1 cellular context compared by ENCODE assay signal in the genomic region with DNA sequence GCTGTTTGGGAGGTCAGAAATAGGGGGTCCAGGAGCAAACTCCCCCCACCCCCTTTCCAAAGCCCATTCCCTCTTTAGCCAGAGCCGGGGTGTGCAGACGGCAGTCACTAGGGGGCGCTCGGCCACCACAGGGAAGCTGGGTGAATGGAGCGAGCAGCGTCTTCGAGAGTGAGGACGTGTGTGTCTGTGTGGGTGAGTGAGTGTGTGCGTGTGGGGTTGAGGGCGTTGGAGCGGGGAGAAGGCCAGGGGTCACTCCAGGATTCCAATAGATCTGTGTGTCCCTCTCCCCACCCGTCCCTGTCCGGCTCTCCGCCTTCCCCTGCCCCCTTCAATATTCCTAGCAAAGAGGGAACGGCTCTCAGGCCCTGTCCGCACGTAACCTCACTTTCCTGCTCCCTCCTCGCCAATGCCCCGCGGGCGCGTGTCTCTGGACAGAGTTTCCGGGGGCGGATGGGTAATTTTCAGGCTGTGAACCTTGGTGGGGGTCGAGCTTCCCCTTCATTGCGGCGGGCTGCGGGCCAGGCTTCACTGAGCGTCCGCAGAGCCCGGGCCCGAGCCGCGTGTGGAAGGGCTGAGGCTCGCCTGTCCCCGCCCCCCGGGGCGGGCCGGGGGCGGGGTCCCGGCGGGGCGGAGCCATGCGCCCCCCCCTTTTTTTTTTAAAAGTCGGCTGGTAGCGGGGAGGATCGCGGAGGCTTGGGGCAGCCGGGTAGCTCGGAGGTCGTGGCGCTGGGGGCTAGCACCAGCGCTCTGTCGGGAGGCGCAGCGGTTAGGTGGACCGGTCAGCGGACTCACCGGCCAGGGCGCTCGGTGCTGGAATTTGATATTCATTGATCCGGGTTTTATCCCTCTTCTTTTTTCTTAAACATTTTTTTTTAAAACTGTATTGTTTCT.
TF ChIP-seq lines count a peak whose summit lies in the region.

Gene VEGFA, plus strand, starts transcription at position 686 of the 891 bp plus-strand sequence.

TF ChIP-seq in K562, 482 proteins besides CTCF, POLR2A, EP300 and RAD21 (continued from another document and continues in another):
- TF ChIP-seq, protein P1, sequence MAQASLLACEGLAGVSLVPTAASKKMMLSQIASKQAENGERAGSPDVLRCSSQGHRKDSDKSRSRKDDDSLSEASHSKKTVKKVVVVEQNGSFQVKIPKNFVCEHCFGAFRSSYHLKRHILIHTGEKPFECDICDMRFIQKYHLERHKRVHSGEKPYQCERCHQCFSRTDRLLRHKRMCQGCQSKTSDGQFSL (CRISPR knock-in tag; IDR thresholded peaks at IDR 0.05), result peak; percentile 63
- TF ChIP-seq, protein P1 (tag; IDR thresholded peaks at IDR 0.05), result peak in 1 of 2 experiments; percentile 97; a peak in 2 of 4 replicates
- TF ChIP-seq MAFG (tag; conservative IDR thresholded peaks at IDR 0.05) (no peak), ZKSCAN8 (CRISPR knock-in tag; IDR thresholded peaks at IDR 0.05) (no peak), TCF7 (IDR thresholded peaks at IDR 0.05; ENCODE audit: borderline replicate concordance) (peak; percentile 12; the same call in 1 of the 2 replicates), ZNF224 (CRISPR knock-in tag; IDR thresholded peaks at IDR 0.05) (no peak), PBX2 (CRISPR knock-in tag; IDR thresholded peaks at IDR 0.05; ENCODE audit: low read depth) (no peak), PBX2 (tag; conservative IDR thresholded peaks at IDR 0.05; ENCODE audit: low read depth) (no peak), RBM34 (IDR thresholded peaks at IDR 0.05; ENCODE audit: borderline replicate concordance, insufficient read depth, low read length) (no peak), RBM25 (IDR thresholded peaks at IDR 0.05; ENCODE audit: low read depth, low read length, severe bottlenecking) (no peak), POLR3A (IDR thresholded peaks at IDR 0.05; ENCODE audit: borderline replicate concordance, extremely low read depth, insufficient read depth, insufficient read length) (no peak), EZH2 (IDR thresholded peaks at IDR 0.05; ENCODE audit: borderline replicate concordance, low read depth, low read length) (no peak), ZNF197 (CRISPR knock-in tag; IDR thresholded peaks at IDR 0.05; ENCODE audit: low read depth) (no peak), PURB (CRISPR knock-in tag; IDR thresholded peaks at IDR 0.05; ENCODE audit: low read depth) (no peak), ZNF3 (CRISPR knock-in tag; IDR thresholded peaks at IDR 0.05) (no peak), TEAD2 (tag; IDR thresholded peaks at IDR 0.05) (peak; percentile 18; the same call in 1 of the 2 replicates), MAX (CRISPR knock-in tag; IDR thresholded peaks at IDR 0.05) (peak; percentile 73), HLTF (IDR thresholded peaks at IDR 0.05) (peak; percentile 73; the same call in 1 of the 2 replicates), CBX1 (IDR thresholded peaks at IDR 0.05; ENCODE audit: low read depth) (peak; percentile 58; the same call in 1 of the 2 replicates), CHCHD3 (CRISPR knock-in tag; IDR thresholded peaks at IDR 0.05) (0 out of 2 replicates have a peak, but pooled peaks have one; percentile 4), JUND (IDR thresholded peaks at IDR 0.05; ENCODE audit: borderline replicate concordance, low read depth, low read length) (no peak; the same call in 1 of the 2 replicates), JUND (tag; IDR thresholded peaks at IDR 0.05; ENCODE audit: borderline replicate concordance, low read depth, low read length) (peak; percentile 62; the same call in 1 of the 3 replicates), NFE2 (IDR thresholded peaks at IDR 0.05; ENCODE audit: low read depth) (no peak), ZNF174 (CRISPR knock-in tag; IDR thresholded peaks at IDR 0.05) (no peak), STAT5A (IDR thresholded peaks at IDR 0.05; ENCODE audit: borderline replicate concordance, low read length) (no peak), XRCC5 (IDR thresholded peaks at IDR 0.05; ENCODE audit: low read depth, low read length) (0 out of 2 replicates have a peak, but pooled peaks have one; percentile 25), ZEB2 (IDR thresholded peaks at IDR 0.05) (no peak), ZFP1 (CRISPR knock-in tag; IDR thresholded peaks at IDR 0.05) (0 out of 2 replicates have a peak, but pooled peaks have one; percentile 19), SMARCC2 (IDR thresholded peaks at IDR 0.05; ENCODE audit: low read depth) (no peak), ZNF239 (CRISPR knock-in tag; IDR thresholded peaks at IDR 0.05) (peak; percentile 43; the same call in 1 of the 2 replicates), HDAC1 (IDR thresholded peaks at IDR 0.05) (peak in 1 of 2 experiments; percentile 81; a peak in 2 of 4 replicates), ZNF232 (CRISPR knock-in tag; IDR thresholded peaks at IDR 0.05) (no peak), ELF2 (CRISPR knock-in tag; IDR thresholded peaks at IDR 0.05) (no peak), ZNF561 (CRISPR knock-in tag; conservative IDR thresholded peaks at IDR 0.05) (no peak; the same call in 1 of the 2 replicates), CAMTA2 (CRISPR knock-in tag; conservative IDR thresholded peaks at IDR 0.05) (no peak), LARP7 (IDR thresholded peaks at IDR 0.05) (0 out of 2 replicates have a peak, but pooled peaks have one; percentile 21), LEF1 (IDR thresholded peaks at IDR 0.05) (peak; percentile 53), ERF (CRISPR knock-in tag; IDR thresholded peaks at IDR 0.05) (peak; percentile 52; the same call in 1 of the 2 replicates), FOXO4 (CRISPR knock-in tag; IDR thresholded peaks at IDR 0.05) (no peak; the same call in 1 of the 2 replicates), SAP30 (IDR thresholded peaks at IDR 0.05; ENCODE audit: borderline replicate concordance, insufficient read depth, low read depth, low read length, poor library complexity, severe bottlenecking) (no peak)
- TF ChIP-seq, protein P2, sequence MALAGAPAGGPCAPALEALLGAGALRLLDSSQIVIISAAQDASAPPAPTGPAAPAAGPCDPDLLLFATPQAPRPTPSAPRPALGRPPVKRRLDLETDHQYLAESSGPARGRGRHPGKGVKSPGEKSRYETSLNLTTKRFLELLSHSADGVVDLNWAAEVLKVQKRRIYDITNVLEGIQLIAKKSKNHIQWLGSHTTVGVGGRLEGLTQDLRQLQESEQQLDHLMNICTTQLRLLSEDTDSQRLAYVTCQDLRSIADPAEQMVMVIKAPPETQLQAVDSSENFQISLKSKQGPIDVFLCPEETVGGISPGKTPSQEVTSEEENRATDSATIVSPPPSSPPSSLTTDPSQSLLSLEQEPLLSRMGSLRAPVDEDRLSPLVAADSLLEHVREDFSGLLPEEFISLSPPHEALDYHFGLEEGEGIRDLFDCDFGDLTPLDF (CRISPR knock-in tag; IDR thresholded peaks at IDR 0.05), result no peak
- TF ChIP-seq, protein P3, sequence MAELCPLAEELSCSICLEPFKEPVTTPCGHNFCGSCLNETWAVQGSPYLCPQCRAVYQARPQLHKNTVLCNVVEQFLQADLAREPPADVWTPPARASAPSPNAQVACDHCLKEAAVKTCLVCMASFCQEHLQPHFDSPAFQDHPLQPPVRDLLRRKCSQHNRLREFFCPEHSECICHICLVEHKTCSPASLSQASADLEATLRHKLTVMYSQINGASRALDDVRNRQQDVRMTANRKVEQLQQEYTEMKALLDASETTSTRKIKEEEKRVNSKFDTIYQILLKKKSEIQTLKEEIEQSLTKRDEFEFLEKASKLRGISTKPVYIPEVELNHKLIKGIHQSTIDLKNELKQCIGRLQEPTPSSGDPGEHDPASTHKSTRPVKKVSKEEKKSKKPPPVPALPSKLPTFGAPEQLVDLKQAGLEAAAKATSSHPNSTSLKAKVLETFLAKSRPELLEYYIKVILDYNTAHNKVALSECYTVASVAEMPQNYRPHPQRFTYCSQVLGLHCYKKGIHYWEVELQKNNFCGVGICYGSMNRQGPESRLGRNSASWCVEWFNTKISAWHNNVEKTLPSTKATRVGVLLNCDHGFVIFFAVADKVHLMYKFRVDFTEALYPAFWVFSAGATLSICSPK (IDR thresholded peaks at IDR 0.05; ENCODE audit: borderline replicate concordance), result no peak
- TF ChIP-seq, protein P4, sequence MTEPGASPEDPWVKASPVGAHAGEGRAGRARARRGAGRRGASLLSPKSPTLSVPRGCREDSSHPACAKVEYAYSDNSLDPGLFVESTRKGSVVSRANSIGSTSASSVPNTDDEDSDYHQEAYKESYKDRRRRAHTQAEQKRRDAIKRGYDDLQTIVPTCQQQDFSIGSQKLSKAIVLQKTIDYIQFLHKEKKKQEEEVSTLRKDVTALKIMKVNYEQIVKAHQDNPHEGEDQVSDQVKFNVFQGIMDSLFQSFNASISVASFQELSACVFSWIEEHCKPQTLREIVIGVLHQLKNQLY (CRISPR knock-in tag; conservative IDR thresholded peaks at IDR 0.05), result peak in 1 of 2 experiments; percentile 54; a peak in 1 of 4 replicates
- TF ChIP-seq, protein P5, sequence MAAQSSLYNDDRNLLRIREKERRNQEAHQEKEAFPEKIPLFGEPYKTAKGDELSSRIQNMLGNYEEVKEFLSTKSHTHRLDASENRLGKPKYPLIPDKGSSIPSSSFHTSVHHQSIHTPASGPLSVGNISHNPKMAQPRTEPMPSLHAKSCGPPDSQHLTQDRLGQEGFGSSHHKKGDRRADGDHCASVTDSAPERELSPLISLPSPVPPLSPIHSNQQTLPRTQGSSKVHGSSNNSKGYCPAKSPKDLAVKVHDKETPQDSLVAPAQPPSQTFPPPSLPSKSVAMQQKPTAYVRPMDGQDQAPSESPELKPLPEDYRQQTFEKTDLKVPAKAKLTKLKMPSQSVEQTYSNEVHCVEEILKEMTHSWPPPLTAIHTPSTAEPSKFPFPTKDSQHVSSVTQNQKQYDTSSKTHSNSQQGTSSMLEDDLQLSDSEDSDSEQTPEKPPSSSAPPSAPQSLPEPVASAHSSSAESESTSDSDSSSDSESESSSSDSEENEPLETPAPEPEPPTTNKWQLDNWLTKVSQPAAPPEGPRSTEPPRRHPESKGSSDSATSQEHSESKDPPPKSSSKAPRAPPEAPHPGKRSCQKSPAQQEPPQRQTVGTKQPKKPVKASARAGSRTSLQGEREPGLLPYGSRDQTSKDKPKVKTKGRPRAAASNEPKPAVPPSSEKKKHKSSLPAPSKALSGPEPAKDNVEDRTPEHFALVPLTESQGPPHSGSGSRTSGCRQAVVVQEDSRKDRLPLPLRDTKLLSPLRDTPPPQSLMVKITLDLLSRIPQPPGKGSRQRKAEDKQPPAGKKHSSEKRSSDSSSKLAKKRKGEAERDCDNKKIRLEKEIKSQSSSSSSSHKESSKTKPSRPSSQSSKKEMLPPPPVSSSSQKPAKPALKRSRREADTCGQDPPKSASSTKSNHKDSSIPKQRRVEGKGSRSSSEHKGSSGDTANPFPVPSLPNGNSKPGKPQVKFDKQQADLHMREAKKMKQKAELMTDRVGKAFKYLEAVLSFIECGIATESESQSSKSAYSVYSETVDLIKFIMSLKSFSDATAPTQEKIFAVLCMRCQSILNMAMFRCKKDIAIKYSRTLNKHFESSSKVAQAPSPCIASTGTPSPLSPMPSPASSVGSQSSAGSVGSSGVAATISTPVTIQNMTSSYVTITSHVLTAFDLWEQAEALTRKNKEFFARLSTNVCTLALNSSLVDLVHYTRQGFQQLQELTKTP (IDR thresholded peaks at IDR 0.05; ENCODE audit: low read depth in 1 of 2, partially characterized antibody in 2 of 2), result peak in 1 of 2 experiments; percentile 64
